1 cellular context compared by ENCODE assay signal in the genomic region with DNA sequence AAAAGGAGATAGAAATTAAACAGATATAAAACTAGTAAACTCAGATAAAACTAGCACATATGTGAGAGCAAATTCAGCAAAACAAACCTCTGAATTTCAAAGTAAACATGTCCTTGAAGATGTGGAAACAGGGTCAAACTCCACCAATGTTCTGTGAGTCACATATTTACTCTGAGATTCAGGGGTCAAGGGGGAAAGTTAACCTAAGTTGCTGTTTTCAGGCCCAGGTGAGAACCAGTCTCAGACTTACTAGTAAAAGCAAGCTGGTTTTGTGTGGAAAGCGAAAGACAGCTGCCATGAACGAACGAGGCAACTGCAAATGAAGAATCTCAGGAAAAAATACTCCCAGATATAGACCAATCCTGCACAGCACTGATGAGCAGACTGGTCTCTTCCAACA.
TF ChIP-seq lines count a peak whose summit lies in the region.

No MANE protein-coding gene starts in this region.

TF ChIP-seq in HepG2, 621 proteins besides CTCF, POLR2A, EP300 and RAD21 (continued from another document and continues in another):
- TF ChIP-seq ZNF607 (CRISPR knock-in tag; IDR thresholded peaks at IDR 0.05; ENCODE audit: borderline replicate concordance) (0 out of 2 replicates have a peak, but pooled peaks have one; percentile 63), IRF2 (CRISPR knock-in tag; IDR thresholded peaks at IDR 0.05) (peak; percentile 91), GABPA (IDR thresholded peaks at IDR 0.05; ENCODE audit: low read depth, low read length) (no peak), GABPA (CRISPR knock-in tag; IDR thresholded peaks at IDR 0.05; ENCODE audit: low read depth) (peak; percentile 53), ZMAT3 (CRISPR knock-in tag; conservative IDR thresholded peaks at IDR 0.05) (peak; percentile 61; the same call in 1 of the 2 replicates), ZNF598 (CRISPR knock-in tag; IDR thresholded peaks at IDR 0.05; ENCODE audit: borderline replicate concordance) (no peak), PHB2 (IDR thresholded peaks at IDR 0.05; ENCODE audit: partially characterized antibody) (no peak), ZNF605 (CRISPR knock-in tag; IDR thresholded peaks at IDR 0.05) (peak; percentile 58; the same call in 1 of the 2 replicates), HOMEZ (CRISPR knock-in tag; IDR thresholded peaks at IDR 0.05; ENCODE audit: low read depth) (peak; percentile 81), MAF1 (CRISPR knock-in tag; IDR thresholded peaks at IDR 0.05; ENCODE audit: borderline replicate concordance) (peak; percentile 46; the same call in 1 of the 2 replicates), YY1 (IDR thresholded peaks at IDR 0.05; ENCODE audit: insufficient read depth, insufficient replicate concordance, low read depth, low read length) (peak; percentile 40), ISX (CRISPR knock-in tag; conservative IDR thresholded peaks at IDR 0.05) (no peak), ZBTB20 (CRISPR knock-in tag; IDR thresholded peaks at IDR 0.05; ENCODE audit: borderline replicate concordance, low read depth) (peak; percentile 79; the same call in 1 of the 2 replicates), ZNF614 (CRISPR knock-in tag; IDR thresholded peaks at IDR 0.05; ENCODE audit: borderline replicate concordance) (peak; percentile 83), ZSCAN30 (CRISPR knock-in tag; IDR thresholded peaks at IDR 0.05) (no peak), RNF2 (conservative IDR thresholded peaks at IDR 0.05; ENCODE audit: low read depth) (no peak), ELF3 (CRISPR knock-in tag; IDR thresholded peaks at IDR 0.05) (peak; percentile 82), NFATC3 (CRISPR knock-in tag; IDR thresholded peaks at IDR 0.05) (no peak), ZNF34 (CRISPR knock-in tag; IDR thresholded peaks at IDR 0.05; ENCODE audit: borderline replicate concordance) (no peak), ZBTB2 (CRISPR knock-in tag; IDR thresholded peaks at IDR 0.05; ENCODE audit: low read depth) (no peak), DR1 (CRISPR knock-in tag; IDR thresholded peaks at IDR 0.05) (no peak; the same call in 1 of the 2 replicates), ZFP37 (CRISPR knock-in tag; IDR thresholded peaks at IDR 0.05; ENCODE audit: borderline replicate concordance) (0 out of 2 replicates have a peak, but pooled peaks have one; percentile 48), MAFK (conservative IDR thresholded peaks at IDR 0.05 in 1 of 2, IDR thresholded peaks at IDR 0.05 in 1 of 2; ENCODE audit: low read length in 2 of 2) (peak; percentile 28 to 58), ZNF674 (CRISPR knock-in tag; IDR thresholded peaks at IDR 0.05; ENCODE audit: low read depth) (no peak), CCAR2 (optimal IDR thresholded peaks at IDR 0.05; ENCODE audit: low read depth, low read length) (peak; percentile 38), MED1 (CRISPR knock-in tag; IDR thresholded peaks at IDR 0.05) (peak; percentile 96), ZBTB7B (CRISPR knock-in tag; IDR thresholded peaks at IDR 0.05) (peak; percentile 88), HOXD1 (CRISPR knock-in tag; IDR thresholded peaks at IDR 0.05) (peak; percentile 81), YEATS2 (CRISPR knock-in tag; IDR thresholded peaks at IDR 0.05; ENCODE audit: borderline replicate concordance) (peak; percentile 77; the same call in 1 of the 2 replicates), ZNF205 (CRISPR knock-in tag; IDR thresholded peaks at IDR 0.05) (peak; percentile 79), RXRA (CRISPR knock-in tag; IDR thresholded peaks at IDR 0.05) (peak; percentile 80; the same call in 1 of the 2 replicates), ZNF878 (CRISPR knock-in tag; IDR thresholded peaks at IDR 0.05) (peak; percentile 87), PAF1 (CRISPR knock-in tag; IDR thresholded peaks at IDR 0.05) (no peak), ZNF850 (CRISPR knock-in tag; conservative IDR thresholded peaks at IDR 0.05) (no peak), FOXM1 (CRISPR knock-in tag; IDR thresholded peaks at IDR 0.05) (no peak), SUZ12 (IDR thresholded peaks at IDR 0.05; ENCODE audit: low read depth, low read length) (no peak), ERF (CRISPR knock-in tag; IDR thresholded peaks at IDR 0.05) (peak; percentile 82), ZNF430 (CRISPR knock-in tag; IDR thresholded peaks at IDR 0.05) (peak; percentile 74), ZNF260 (CRISPR knock-in tag; IDR thresholded peaks at IDR 0.05; ENCODE audit: borderline replicate concordance, low read depth) (no peak), PRPF4 (IDR thresholded peaks at IDR 0.05; ENCODE audit: low read depth, low read length, poor library complexity, severe bottlenecking) (no peak), RFXAP (CRISPR knock-in tag; IDR thresholded peaks at IDR 0.05; ENCODE audit: borderline replicate concordance) (peak; percentile 68; the same call in 1 of the 2 replicates), ZMYM3 (CRISPR knock-in tag; IDR thresholded peaks at IDR 0.05) (peak; percentile 54; the same call in 1 of the 2 replicates)
- TF ChIP-seq, protein P1, sequence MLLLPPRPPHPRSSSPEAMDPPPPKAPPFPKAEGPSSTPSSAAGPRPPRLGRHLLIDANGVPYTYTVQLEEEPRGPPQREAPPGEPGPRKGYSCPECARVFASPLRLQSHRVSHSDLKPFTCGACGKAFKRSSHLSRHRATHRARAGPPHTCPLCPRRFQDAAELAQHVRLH (CRISPR knock-in tag; IDR thresholded peaks at IDR 0.05; ENCODE audit: borderline replicate concordance, low read depth): peak; percentile 70; the same call in 1 of the 2 replicates
- TF ChIP-seq, protein P2, sequence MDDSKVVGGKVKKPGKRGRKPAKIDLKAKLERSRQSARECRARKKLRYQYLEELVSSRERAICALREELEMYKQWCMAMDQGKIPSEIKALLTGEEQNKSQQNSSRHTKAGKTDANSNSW (CRISPR knock-in tag; IDR thresholded peaks at IDR 0.05; ENCODE audit: borderline replicate concordance): no peak
- TF ChIP-seq, protein P3, sequence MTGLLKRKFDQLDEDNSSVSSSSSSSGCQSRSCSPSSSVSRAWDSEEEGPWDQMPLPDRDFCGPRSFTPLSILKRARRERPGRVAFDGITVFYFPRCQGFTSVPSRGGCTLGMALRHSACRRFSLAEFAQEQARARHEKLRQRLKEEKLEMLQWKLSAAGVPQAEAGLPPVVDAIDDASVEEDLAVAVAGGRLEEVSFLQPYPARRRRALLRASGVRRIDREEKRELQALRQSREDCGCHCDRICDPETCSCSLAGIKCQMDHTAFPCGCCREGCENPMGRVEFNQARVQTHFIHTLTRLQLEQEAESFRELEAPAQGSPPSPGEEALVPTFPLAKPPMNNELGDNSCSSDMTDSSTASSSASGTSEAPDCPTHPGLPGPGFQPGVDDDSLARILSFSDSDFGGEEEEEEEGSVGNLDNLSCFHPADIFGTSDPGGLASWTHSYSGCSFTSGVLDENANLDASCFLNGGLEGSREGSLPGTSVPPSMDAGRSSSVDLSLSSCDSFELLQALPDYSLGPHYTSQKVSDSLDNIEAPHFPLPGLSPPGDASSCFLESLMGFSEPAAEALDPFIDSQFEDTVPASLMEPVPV (CRISPR knock-in tag; IDR thresholded peaks at IDR 0.05): no peak
- TF ChIP-seq, protein P4, sequence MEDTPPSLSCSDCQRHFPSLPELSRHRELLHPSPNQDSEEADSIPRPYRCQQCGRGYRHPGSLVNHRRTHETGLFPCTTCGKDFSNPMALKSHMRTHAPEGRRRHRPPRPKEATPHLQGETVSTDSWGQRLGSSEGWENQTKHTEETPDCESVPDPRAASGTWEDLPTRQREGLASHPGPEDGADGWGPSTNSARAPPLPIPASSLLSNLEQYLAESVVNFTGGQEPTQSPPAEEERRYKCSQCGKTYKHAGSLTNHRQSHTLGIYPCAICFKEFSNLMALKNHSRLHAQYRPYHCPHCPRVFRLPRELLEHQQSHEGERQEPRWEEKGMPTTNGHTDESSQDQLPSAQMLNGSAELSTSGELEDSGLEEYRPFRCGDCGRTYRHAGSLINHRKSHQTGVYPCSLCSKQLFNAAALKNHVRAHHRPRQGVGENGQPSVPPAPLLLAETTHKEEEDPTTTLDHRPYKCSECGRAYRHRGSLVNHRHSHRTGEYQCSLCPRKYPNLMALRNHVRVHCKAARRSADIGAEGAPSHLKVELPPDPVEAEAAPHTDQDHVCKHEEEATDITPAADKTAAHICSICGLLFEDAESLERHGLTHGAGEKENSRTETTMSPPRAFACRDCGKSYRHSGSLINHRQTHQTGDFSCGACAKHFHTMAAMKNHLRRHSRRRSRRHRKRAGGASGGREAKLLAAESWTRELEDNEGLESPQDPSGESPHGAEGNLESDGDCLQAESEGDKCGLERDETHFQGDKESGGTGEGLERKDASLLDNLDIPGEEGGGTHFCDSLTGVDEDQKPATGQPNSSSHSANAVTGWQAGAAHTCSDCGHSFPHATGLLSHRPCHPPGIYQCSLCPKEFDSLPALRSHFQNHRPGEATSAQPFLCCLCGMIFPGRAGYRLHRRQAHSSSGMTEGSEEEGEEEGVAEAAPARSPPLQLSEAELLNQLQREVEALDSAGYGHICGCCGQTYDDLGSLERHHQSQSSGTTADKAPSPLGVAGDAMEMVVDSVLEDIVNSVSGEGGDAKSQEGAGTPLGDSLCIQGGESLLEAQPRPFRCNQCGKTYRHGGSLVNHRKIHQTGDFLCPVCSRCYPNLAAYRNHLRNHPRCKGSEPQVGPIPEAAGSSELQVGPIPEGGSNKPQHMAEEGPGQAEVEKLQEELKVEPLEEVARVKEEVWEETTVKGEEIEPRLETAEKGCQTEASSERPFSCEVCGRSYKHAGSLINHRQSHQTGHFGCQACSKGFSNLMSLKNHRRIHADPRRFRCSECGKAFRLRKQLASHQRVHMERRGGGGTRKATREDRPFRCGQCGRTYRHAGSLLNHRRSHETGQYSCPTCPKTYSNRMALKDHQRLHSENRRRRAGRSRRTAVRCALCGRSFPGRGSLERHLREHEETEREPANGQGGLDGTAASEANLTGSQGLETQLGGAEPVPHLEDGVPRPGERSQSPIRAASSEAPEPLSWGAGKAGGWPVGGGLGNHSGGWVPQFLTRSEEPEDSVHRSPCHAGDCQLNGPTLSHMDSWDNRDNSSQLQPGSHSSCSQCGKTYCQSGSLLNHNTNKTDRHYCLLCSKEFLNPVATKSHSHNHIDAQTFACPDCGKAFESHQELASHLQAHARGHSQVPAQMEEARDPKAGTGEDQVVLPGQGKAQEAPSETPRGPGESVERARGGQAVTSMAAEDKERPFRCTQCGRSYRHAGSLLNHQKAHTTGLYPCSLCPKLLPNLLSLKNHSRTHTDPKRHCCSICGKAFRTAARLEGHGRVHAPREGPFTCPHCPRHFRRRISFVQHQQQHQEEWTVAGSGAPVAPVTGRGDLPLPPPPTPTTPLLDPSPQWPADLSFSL (CRISPR knock-in tag; IDR thresholded peaks at IDR 0.05): no peak
- TF ChIP-seq, protein P5, sequence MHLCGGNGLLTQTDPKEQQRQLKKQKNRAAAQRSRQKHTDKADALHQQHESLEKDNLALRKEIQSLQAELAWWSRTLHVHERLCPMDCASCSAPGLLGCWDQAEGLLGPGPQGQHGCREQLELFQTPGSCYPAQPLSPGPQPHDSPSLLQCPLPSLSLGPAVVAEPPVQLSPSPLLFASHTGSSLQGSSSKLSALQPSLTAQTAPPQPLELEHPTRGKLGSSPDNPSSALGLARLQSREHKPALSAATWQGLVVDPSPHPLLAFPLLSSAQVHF (CRISPR knock-in tag; IDR thresholded peaks at IDR 0.05): no peak
- TF ChIP-seq, protein P6, sequence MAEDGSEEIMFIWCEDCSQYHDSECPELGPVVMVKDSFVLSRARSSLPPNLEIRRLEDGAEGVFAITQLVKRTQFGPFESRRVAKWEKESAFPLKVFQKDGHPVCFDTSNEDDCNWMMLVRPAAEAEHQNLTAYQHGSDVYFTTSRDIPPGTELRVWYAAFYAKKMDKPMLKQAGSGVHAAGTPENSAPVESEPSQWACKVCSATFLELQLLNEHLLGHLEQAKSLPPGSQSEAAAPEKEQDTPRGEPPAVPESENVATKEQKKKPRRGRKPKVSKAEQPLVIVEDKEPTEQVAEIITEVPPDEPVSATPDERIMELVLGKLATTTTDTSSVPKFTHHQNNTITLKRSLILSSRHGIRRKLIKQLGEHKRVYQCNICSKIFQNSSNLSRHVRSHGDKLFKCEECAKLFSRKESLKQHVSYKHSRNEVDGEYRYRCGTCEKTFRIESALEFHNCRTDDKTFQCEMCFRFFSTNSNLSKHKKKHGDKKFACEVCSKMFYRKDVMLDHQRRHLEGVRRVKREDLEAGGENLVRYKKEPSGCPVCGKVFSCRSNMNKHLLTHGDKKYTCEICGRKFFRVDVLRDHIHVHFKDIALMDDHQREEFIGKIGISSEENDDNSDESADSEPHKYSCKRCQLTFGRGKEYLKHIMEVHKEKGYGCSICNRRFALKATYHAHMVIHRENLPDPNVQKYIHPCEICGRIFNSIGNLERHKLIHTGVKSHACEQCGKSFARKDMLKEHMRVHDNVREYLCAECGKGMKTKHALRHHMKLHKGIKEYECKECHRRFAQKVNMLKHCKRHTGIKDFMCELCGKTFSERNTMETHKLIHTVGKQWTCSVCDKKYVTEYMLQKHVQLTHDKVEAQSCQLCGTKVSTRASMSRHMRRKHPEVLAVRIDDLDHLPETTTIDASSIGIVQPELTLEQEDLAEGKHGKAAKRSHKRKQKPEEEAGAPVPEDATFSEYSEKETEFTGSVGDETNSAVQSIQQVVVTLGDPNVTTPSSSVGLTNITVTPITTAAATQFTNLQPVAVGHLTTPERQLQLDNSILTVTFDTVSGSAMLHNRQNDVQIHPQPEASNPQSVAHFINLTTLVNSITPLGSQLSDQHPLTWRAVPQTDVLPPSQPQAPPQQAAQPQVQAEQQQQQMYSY (CRISPR knock-in tag; IDR thresholded peaks at IDR 0.05): no peak
